In the genomic region with DNA sequence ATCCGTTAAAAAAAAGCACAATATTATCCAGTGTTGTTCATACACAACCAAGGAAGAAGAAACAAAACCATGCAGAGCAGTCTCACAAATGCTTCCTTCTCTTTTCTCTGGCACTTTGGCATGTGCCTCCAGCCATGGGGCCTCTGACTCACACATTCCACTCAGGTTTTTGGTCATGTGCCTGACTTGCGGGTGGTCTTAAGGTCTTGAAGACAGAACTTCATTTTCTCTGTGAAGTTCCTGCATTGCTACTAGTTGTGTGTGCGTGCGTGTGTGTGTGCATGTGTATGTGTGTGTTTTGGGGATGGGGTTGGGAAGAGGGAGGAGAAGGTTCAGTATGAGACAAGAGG, we compare ENCODE assay signal across 8 cellular contexts.
DNase-seq lines count a peak whose midpoint lies in the region; ATAC-seq and TF ChIP-seq lines count a peak whose summit lies in the region.

No MANE protein-coding gene starts in this region.

- H3K36me3 ChIP-seq in neuronal stem cell (replicated peaks in 1 of 2; ENCODE audit: control insufficient read depth in 2 of 2, insufficient read depth in 2 of 2, low read length in 2 of 2) = no peaks in the 10 kb centered on the region

- H3K23ac ChIP-seq in neuronal stem cell (ENCODE audit: low read depth, low read length, poor library complexity) = no peak overlapping the region

- no peaks in the 10 kb centered on the region for H3K27me3 ChIP-seq in neuronal stem cell (ENCODE audit: control insufficient read depth in 3 of 3, insufficient read depth in 3 of 3, low read depth in 1 of 3, low read length in 3 of 3)

- peak overlapping the region; percentile 46 for H3K18ac ChIP-seq in neuronal stem cell (ENCODE audit: low read length)

- no peak overlapping the region for H2BK120ac ChIP-seq in neuronal stem cell (ENCODE audit: low read depth, low read length)

- H3K27ac ChIP-seq in neuronal stem cell (replicated peaks; ENCODE audit: low read length) = no peak overlapping the region

- peaks cover 3 to 24% of the 10 kb centered on the region in 2 donors for H3K4me1 ChIP-seq in neuronal stem cell (ENCODE audit: control insufficient read depth in 2 of 2, insufficient read depth in 1 of 2, low read depth in 1 of 2, low read length in 2 of 2)

- no peaks in the 10 kb centered on the region for H3K9me3 ChIP-seq in neuronal stem cell (replicated peaks in 1 of 2; ENCODE audit: control insufficient read depth in 2 of 2, insufficient read depth in 1 of 2, low read depth in 1 of 2, low read length in 2 of 2)

- no peak overlapping the region for H3K9ac ChIP-seq in neuronal stem cell (ENCODE audit: low read depth, low read length, poor library complexity)

- no peak for TF ChIP-seq CTCF in fibroblast of mammary gland (conservative IDR thresholded peaks at IDR 0.05; ENCODE audit: control insufficient read depth, insufficient read depth, low read depth, low read length)

- no peak overlapping the region for H2BK5ac ChIP-seq in neuronal stem cell (ENCODE audit: low read length)

- H2AK5ac ChIP-seq in neuronal stem cell (ENCODE audit: low read depth, low read length) = no peak overlapping the region

- WGBS in neuronal stem cell (ENCODE audit: extremely low coverage in 2 of 2, insufficient read length in 2 of 2, insufficient replicate concordance in 1 of 2), 2 donors = no CpG with 5 or more reads among the region's 4 CpGs

- no peak overlapping the region for H4K91ac ChIP-seq in neuronal stem cell (ENCODE audit: low read depth, low read length, poor library complexity)

- H3K79me1 ChIP-seq in neuronal stem cell (ENCODE audit: low read depth, low read length) = no peaks in the 10 kb centered on the region

- DNase-seq in Daoy (ENCODE audit: low read depth) (peak; percentile 79), RPMI7951 (ENCODE audit: low read depth) (peak; percentile 87), fibroblast of mammary gland (ENCODE audit: low read depth) (peak; percentile 89), neuronal stem cell (ENCODE audit: low spot score) (no peak), iPS-NIHi7 (ENCODE audit: extremely low spot score) (no peak), nucleus accumbens (lab: John Stamatoyannopoulos, UW) (no peak), NAMALWA (ENCODE audit: low spot score) (no peak)

- no peak overlapping the region for H3K4me2 ChIP-seq in neuronal stem cell (ENCODE audit: insufficient read depth, low read length, poor library complexity, severe bottlenecking)

- H2BK15ac ChIP-seq in neuronal stem cell (ENCODE audit: low read length) = no peak overlapping the region

- no peak overlapping the region for H4K8ac ChIP-seq in neuronal stem cell (ENCODE audit: low read depth, low read length)

- ATAC-seq in HG02884 (IDR thresholded peaks at IDR 0.05; ENCODE audit: unreplicated experiment) = no peak

- no peak overlapping the region for H3K4ac ChIP-seq in neuronal stem cell (ENCODE audit: low read length)

- no peak overlapping the region for H2BK12ac ChIP-seq in neuronal stem cell (ENCODE audit: low read length)

- H3K4me3 ChIP-seq in fibroblast of mammary gland (ENCODE audit: control insufficient read depth, low read depth, low read length) = no peak overlapping the region
- H3K4me3 ChIP-seq in neuronal stem cell (ENCODE audit: low read length in 2 of 2) = no peak overlapping the region

- H3K14ac ChIP-seq in neuronal stem cell (ENCODE audit: low read length) = no peak overlapping the region

- peak overlapping the region; percentile 16 for H2AFZ ChIP-seq in neuronal stem cell (ENCODE audit: low read length)

Comparison
In these comparisons a context has a peak if more than half of its experiments do, and no peak if none do; other contexts are left out.
1. DNase-seq: peak in Daoy (single experiment), RPMI7951 (single experiment) and fibroblast of mammary gland (single experiment); none in neuronal stem cell (single experiment), iPS-NIHi7 (single experiment), nucleus accumbens (0 of 56) and NAMALWA (single experiment).